9 cellular contexts compared by ENCODE assay signal in the genomic region with DNA sequence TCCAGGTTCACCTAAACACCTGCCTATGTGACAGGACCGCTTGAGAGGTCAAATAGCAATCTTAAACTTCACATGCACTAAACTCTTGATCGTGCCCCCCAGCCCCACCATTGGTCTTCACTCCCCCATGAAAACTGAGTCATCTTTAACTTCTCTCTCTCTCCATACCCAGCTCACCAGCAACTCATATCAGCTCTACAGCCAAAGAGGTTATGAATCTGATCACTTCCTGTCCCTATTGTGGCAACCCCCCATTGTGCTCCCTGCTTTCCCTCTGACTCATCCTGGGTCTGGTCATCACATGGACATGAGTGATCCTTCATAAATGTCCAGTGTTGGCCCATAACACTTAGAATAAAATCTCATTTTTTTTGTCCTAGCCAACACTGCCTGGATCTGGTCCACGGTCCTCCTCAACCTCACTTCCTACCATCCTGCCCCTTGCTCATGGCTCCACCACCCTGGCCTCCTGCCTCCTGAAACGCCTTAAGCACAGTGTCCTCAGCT.
DNase-seq lines count a peak whose midpoint lies in the region; ATAC-seq, FAIRE-seq and TF ChIP-seq lines count a peak whose summit lies in the region.
"Had no signal": no experiment of that assay in that cellular context is flagged by ENCODE, and none has a peak within 500 bp of the region (broad histone marks: within the 10 kb centered on the region; RNA-seq: fewer than 3 reads in every experiment).

No MANE protein-coding gene starts in this region.

- H3K4me1 Mint-ChIP-seq in progenitor cell of endocrine pancreas (ENCODE audit: low read depth): peaks cover 17% of the 10 kb centered on the region

- intact Hi-C loops in breast epithelium (cut with DNase I; ENCODE audit: low total_unique reads) (no loop called here), uterus (cut with DNase I; ENCODE audit: low total_unique reads) (no loop called here)

- 79 to 90% (median 89%) methylated on average over 4 of the region's 4 CpGs for WGBS in small intestine, 3 donors

- H3K27me3 ChIP-seq in breast epithelium (no peaks in the 10 kb centered on the region), uterus (no peaks in the 10 kb centered on the region), small intestine (ENCODE audit: control insufficient read depth in 2 of 2, insufficient read depth in 2 of 2, low read length in 2 of 2) (no peaks in the 10 kb centered on the region)

- H3K9me3 ChIP-seq in breast epithelium (no peaks in the 10 kb centered on the region), uterus (no peaks in the 10 kb centered on the region), small intestine (ENCODE audit: control insufficient read depth, low read depth) (no peaks in the 10 kb centered on the region)

- no peak overlapping the region for H3K27ac Mint-ChIP-seq in progenitor cell of endocrine pancreas
- H3K27ac Mint-ChIP-seq: T-helper 1 cell treated with Interleukin-12 subunit alpha and Interleukin-12 subunit beta and Interleukin-4 antibody, amounts not matched to agents 30 μg/mL and 1 μg/mL, for 36 hours had no signal

- no peak for FAIRE-seq in small intestine (lab: Jason Lieb, UNC)

- H3K27ac ChIP-seq in breast epithelium (peak overlapping the region; percentile 44 to 72), uterus (peak overlapping the region; percentile 90 to 96), small intestine (ENCODE audit: low read depth in 1 of 2, low read length in 1 of 2) (peak overlapping the region in 1 of 2 donors; percentile 61)

- H3K27me3 Mint-ChIP-seq in progenitor cell of endocrine pancreas: peaks cover 25% of the 10 kb centered on the region

- TF ChIP-seq CTCF in breast epithelium (IDR thresholded peaks at IDR 0.05) (no peak), uterus (IDR thresholded peaks at IDR 0.05) (no peak), progenitor cell of endocrine pancreas (IDR thresholded peaks at IDR 0.05; ENCODE audit: unreplicated experiment) (no peak)

- no peak for ATAC-seq in GM21360 (IDR thresholded peaks at IDR 0.05; ENCODE audit: unreplicated experiment)

- DNase-seq in HS-27A (ENCODE audit: low read depth) (peak; percentile 93), breast epithelium (ENCODE audit: low spot score in 2 of 2) (no peak), lung microvascular endothelial cell (ENCODE audit: low read depth in 2 of 2) (peak; percentile 83 to 95), uterus (peak in 1 of 2 donors; percentile 71), progenitor cell of endocrine pancreas (ENCODE audit: low spot score, unreplicated experiment) (no peak), small intestine (no peak)
- DNase-seq: NCI-H2029 had no signal

- no peaks in the 10 kb centered on the region for H3K4me1 ChIP-seq in breast epithelium
- H3K4me1 ChIP-seq in uterus: peaks cover 28 to 64% of the 10 kb centered on the region in 2 donors
- H3K4me1 ChIP-seq in small intestine (ENCODE audit: control insufficient read depth in 2 of 2, insufficient read depth in 1 of 2, low read depth in 1 of 2, low read length in 1 of 2): no peaks in the 10 kb centered on the region

- H3K36me3 Mint-ChIP-seq in progenitor cell of endocrine pancreas (ENCODE audit: insufficient read depth): no peaks in the 10 kb centered on the region

- H3K4me3 ChIP-seq in breast epithelium: no peak overlapping the region
- H3K4me3 ChIP-seq in uterus: no peak overlapping the region
- H3K4me3 ChIP-seq in small intestine (ENCODE audit: low read depth in 1 of 2, low read length in 2 of 2): no peak overlapping the region

- H3K36me3 ChIP-seq in breast epithelium (no peaks in the 10 kb centered on the region), uterus (no peaks in the 10 kb centered on the region), small intestine (ENCODE audit: control insufficient read depth in 2 of 2, insufficient read depth in 2 of 2, low read length in 2 of 2) (no peaks in the 10 kb centered on the region)

- no peak for TF ChIP-seq POLR2A in breast epithelium (IDR thresholded peaks at IDR 0.05)
- TF ChIP-seq POLR2A in uterus (IDR thresholded peaks at IDR 0.05): no peak

- no peaks in the 10 kb centered on the region for H3K9me3 Mint-ChIP-seq in progenitor cell of endocrine pancreas (ENCODE audit: low read depth)
- H3K9me3 Mint-ChIP-seq: T-helper 1 cell treated with Interleukin-12 subunit alpha and Interleukin-12 subunit beta and Interleukin-4 antibody, amounts not matched to agents 30 μg/mL and 1 μg/mL, for 36 hours had no signal

- H3K4me3 Mint-ChIP-seq in progenitor cell of endocrine pancreas (ENCODE audit: low read depth): no peak overlapping the region
- H3K4me3 Mint-ChIP-seq: T-helper 1 cell treated with Interleukin-12 subunit alpha and Interleukin-12 subunit beta and Interleukin-4 antibody, amounts not matched to agents 30 μg/mL and 1 μg/mL, for 36 hours had no signal

Comparison
In these comparisons a context has a peak if more than half of its experiments do, and no peak if none do; other contexts are left out.
1. DNase-seq: peak in HS-27A (single experiment) and lung microvascular endothelial cell (2 of 2); none in breast epithelium (0 of 2), progenitor cell of endocrine pancreas (single experiment) and small intestine (single experiment).